ENCODE assay signal across 27 cellular contexts in the genomic region with DNA sequence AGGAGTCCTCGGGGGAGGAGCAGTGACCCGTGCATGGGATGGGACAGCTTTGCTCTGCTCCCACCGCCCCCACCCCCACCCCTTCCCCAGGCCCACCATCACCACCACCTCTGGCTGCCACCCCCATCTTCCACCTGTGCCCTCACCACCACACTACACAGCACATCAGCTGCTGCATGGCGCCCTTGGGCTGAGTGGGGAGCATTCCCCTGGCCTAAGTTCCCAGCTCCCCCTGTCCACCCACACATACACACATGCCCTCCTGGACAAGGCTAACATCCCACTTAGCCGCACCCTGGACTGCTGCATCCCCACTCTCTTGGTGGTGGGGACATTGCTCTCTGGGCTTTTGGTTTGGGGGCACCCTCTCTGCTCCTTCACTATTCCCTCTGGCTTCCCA. TPM values are rescaled to one million over a fixed set of nuclear protein-coding genes. Genes with fewer than 3 reads are reported as not detected.
"Had no signal": no experiment of that assay in that cellular context is flagged by ENCODE, and none has a peak within 500 bp of the region (broad histone marks: within the 10 kb centered on the region; RNA-seq: fewer than 3 reads in every experiment).

No MANE protein-coding gene starts in this region.

- H3K27ac Mint-ChIP-seq: mesothelial cell of epicardium had no signal

- H3K9me3 ChIP-seq: esophagus muscularis mucosa, gastrocnemius medialis, heart right ventricle, left lung, lower lobe of right lung, mucosa of descending colon had no signal

- H3K36me3 ChIP-seq: esophagus muscularis mucosa, gastrocnemius medialis, heart right ventricle, left lung, lower lobe of right lung had no signal

- ATAC-seq: gastrocnemius medialis, left cardiac atrium, left lung, left ventricle myocardium superior, mucosa of descending colon had no signal

- H3K36me3 Mint-ChIP-seq: mesothelial cell of epicardium had no signal

- H3K9me3 Mint-ChIP-seq: mesothelial cell of epicardium had no signal

- H3K4me3 Mint-ChIP-seq: mesothelial cell of epicardium had no signal

- H3K27me3 ChIP-seq: dorsolateral prefrontal cortex, gastrocnemius medialis, left lung had no signal

- DNase-seq: central memory CD4-positive, alpha-beta T cell; dermis blood vessel endothelial cell; dorsolateral prefrontal cortex; effector CD4-positive, alpha-beta T cell; effector memory CD4-positive, alpha-beta T cell; foreskin melanocyte; gastrocnemius medialis; glutamatergic neuron; head of caudate nucleus; heart right ventricle; hippocampal formation; left cardiac atrium; left lung; left ventricle myocardium superior; lower lobe of right lung; mesenchymal stem cell; mucosa of descending colon had no signal

- H3K4me3 ChIP-seq: coronary artery, dorsolateral prefrontal cortex, esophagus muscularis mucosa, gastrocnemius medialis, heart right ventricle, left lung, lower lobe of right lung, mucosa of descending colon had no signal

- H3K4me1 ChIP-seq: esophagus muscularis mucosa, gastrocnemius medialis, heart right ventricle, left lung, lower lobe of right lung had no signal

- H3K27ac ChIP-seq: coronary artery, dorsolateral prefrontal cortex, esophagus muscularis mucosa, gastrocnemius medialis, heart right ventricle, left lung, lower lobe of right lung had no signal

- H3K4me1 Mint-ChIP-seq: mesothelial cell of epicardium had no signal

RNA-seq across cellular contexts. Expression of a gene that starts 46.2 kb away (rescaled TPM):
- total RNA-seq: cerebellum, dermis blood vessel endothelial cell, endothelial cell of umbilical vein, epithelial cell of proximal tubule, fibroblast of villous mesenchyme, glomerular endothelial cell, lung microvascular endothelial cell had no signal
- polyA plus RNA-seq: keratinocyte had no signal
